31 cellular contexts compared by ENCODE assay signal in the genomic region with DNA sequence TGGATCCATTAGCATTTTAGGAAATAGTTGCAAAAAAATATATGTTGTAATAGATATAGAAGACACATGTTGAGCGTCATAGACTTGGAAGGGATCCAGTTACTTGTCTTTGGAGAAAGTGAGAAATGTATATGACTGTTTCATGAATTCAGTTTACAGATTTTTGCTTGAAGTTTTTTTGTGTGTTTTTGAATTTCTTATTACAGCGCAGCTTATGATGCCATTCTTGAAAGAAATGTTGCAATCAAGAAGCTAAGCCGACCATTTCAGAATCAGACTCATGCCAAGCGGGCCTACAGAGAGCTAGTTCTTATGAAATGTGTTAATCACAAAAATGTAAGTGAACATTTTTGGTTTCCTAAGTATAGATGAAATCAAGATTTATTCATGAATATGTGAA.
DNase-seq lines count a peak whose midpoint lies in the region; ATAC-seq and TF ChIP-seq lines count a peak whose summit lies in the region.
"Had no signal": no experiment of that assay in that cellular context is flagged by ENCODE, and none has a peak within 500 bp of the region (broad histone marks: within the 10 kb centered on the region; RNA-seq: fewer than 3 reads in every experiment).

No MANE protein-coding gene starts in this region.

- no TSS peak for BruUV-seq in A673 (replicated peaks; lab: Mats Ljungman, UMichigan)

- H3K4me1 ChIP-seq in A673 (ENCODE audit: insufficient read depth, low read length, poor library complexity, severe bottlenecking), result peaks cover 48% of the 10 kb centered on the region
- no peaks in the 10 kb centered on the region; the same call in 1 of the 2 replicates for H3K4me1 ChIP-seq in BE2C
- H3K4me1 ChIP-seq: prostate gland had no signal

- intact Hi-C loops in A673 (cut with micrococcal nuclease; ENCODE audit: unreplicated experiment), result no loop called here

- no peak for ATAC-seq in HG03354 (IDR thresholded peaks at IDR 0.05; ENCODE audit: poor library complexity, severe bottlenecking, unreplicated experiment)
- ATAC-seq: A549; GM12878; HCT116; left cardiac atrium; natural killer cell treated with Interleukin-12 subunit alpha and Interleukin-12 subunit beta and Interleukin-15 and Interleukin-18, amount 100 ng/mL, for 72 hours; Panc1; sciatic nerve had no signal

- POLR2A ChIA-PET in A673 (lab: Charles Lee; ENCODE audit: low non-redundant PET), result no interaction called here

- H3K4me3 ChIP-seq in A673 (ENCODE audit: low read depth, low read length, poor library complexity, severe bottlenecking), result no peak overlapping the region
- no peak overlapping the region for H3K4me3 ChIP-seq in SK-N-MC
- H3K4me3 ChIP-seq in BE2C (ENCODE audit: low read depth, low read length), result no peak overlapping the region
- H3K4me3 ChIP-seq: A549, GM12878, prostate gland, SJCRH30, tibial artery had no signal

- CTCF ChIA-PET in A673 (lab: Charles Lee), result no interaction called here

- H3K27ac ChIP-seq in A673 (ENCODE audit: low read depth, low read length, poor library complexity, severe bottlenecking), result peak overlapping the region; percentile 66
- peak overlapping the region; percentile 35; the same call in 1 of the 2 replicates for H3K27ac ChIP-seq in SK-N-MC
- H3K27ac ChIP-seq: A549, prostate gland, SJCRH30, tibial artery, VCaP had no signal

- DNase-seq in A673 (ENCODE audit: low spot score), result peak; percentile 37
- peak; percentile 15 for DNase-seq in HCEC 1CT
- DNase-seq in SK-N-MC (ENCODE audit: low read depth, low spot score), result peak; percentile 24
- DNase-seq in fibroblast of peridontal ligament (ENCODE audit: extremely low read depth), result peak; percentile 71
- DNase-seq in mesenteric fat pad (ENCODE audit: low spot score), result no peak
- DNase-seq in BE2C, result no peak
- no peak for DNase-seq in RPMI8226
- DNase-seq: activated CD4-positive, alpha-beta T cell treated with anti-CD3 and anti-CD28 coated beads for 48 hours; activated gamma-delta T cell; activated naive CD8-positive, alpha-beta T cell treated with anti-CD3 and anti-CD28 coated beads, Interleukin-2, amount 10 ng/mL, durations not matched to agents 7 days and 5 days; DMS153; erythroblast; hypothalamus; left cardiac atrium; NCI-H1105 treated with DMSO at 0.1 percent for 48 hours; NCI-H2029 treated with DMSO at 0.1 percent for 48 hours; NCI-H524 treated with DMSO at 0.1 percent for 48 hours; occipital lobe; SJCRH30; stimulated activated CD4-positive, alpha-beta T cell treated with anti-CD3 and anti-CD28 coated beads, Interleukin-4, amount 100 ng/mL, for 1 hour; T-helper 9 cell; tibial artery had no signal

- TF ChIP-seq CTCF in A673 (conservative IDR thresholded peaks at IDR 0.05; ENCODE audit: low read depth, low read length) (no peak), BE2C (IDR thresholded peaks at IDR 0.05; ENCODE audit: low read depth, low read length) (no peak)

- H3K27me3 ChIP-seq in A673 (replicated peaks; ENCODE audit: insufficient read depth, low read depth, low read length, poor library complexity) (no peaks in the 10 kb centered on the region), BE2C (no peaks in the 10 kb centered on the region)
- H3K27me3 ChIP-seq: SJCRH30, tibial artery had no signal

- no peak overlapping the region for H3K9ac ChIP-seq in SK-N-MC (ENCODE audit: insufficient read length)

- H3K36me3 ChIP-seq in A673 (ENCODE audit: insufficient read depth, low read length, poor library complexity, severe bottlenecking) (no peaks in the 10 kb centered on the region), SK-N-MC (ENCODE audit: insufficient read depth, low read length) (0 out of 2 replicates have a peak, but pooled peaks cover 2% of the 10 kb centered on the region), BE2C (no peaks in the 10 kb centered on the region)
- H3K36me3 ChIP-seq: prostate gland, SJCRH30 had no signal

- H3K9me3 ChIP-seq in A673 (ENCODE audit: low read depth, low read length, poor library complexity, severe bottlenecking) (no peaks in the 10 kb centered on the region), SK-N-MC (ENCODE audit: low read depth, low read length) (no peaks in the 10 kb centered on the region), BE2C (no peaks in the 10 kb centered on the region)
- H3K9me3 ChIP-seq: A549, prostate gland, SJCRH30, tibial artery had no signal

Comparison
In these comparisons a context has a peak if more than half of its experiments do, and no peak if none do; other contexts are left out.
1. DNase-seq: peak in A673 (single experiment), HCEC 1CT (single experiment), SK-N-MC (single experiment) and fibroblast of peridontal ligament (single experiment); none in mesenteric fat pad (single experiment), BE2C (single experiment) and RPMI8226 (single experiment).